ENCODE assay signal across 1 cellular context in the genomic region with DNA sequence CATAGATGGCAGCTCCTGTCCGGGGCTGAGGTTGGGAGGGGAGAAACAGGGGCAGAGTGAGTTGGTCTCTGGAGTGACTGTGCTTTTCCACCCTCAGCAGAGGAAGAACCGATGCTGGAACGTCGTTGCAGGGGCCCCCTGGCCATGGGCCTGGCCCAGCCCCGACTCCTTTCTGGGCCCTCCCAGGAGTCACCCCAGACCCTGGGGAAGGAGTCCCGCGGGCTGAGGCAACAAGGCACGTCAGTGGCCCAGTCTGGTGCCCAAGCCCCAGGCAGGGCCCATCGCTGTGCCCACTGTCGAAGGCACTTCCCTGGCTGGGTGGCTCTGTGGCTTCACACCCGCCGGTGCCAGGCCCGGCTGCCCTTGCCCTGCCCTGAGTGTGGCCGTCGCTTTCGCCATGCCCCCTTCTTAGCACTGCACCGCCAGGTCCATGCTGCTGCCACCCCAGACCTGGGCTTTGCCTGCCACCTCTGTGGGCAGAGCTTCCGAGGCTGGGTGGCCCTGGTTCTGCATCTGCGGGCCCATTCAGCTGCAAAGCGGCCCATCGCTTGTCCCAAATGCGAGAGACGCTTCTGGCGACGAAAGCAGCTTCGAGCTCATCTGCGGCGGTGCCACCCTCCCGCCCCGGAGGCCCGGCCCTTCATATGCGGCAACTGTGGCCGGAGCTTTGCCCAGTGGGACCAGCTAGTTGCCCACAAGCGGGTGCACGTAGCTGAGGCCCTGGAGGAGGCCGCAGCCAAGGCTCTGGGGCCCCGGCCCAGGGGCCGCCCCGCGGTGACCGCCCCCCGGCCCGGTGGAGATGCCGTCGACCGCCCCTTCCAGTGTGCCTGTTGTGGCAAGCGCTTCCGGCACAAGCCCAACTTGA.
TF ChIP-seq lines count a peak whose summit lies in the region.

No MANE protein-coding gene starts in this region.

TF ChIP-seq in SK-N-SH, 30 proteins besides CTCF, POLR2A, EP300 and RAD21 (continued from another document):
- TF ChIP-seq, protein P1, sequence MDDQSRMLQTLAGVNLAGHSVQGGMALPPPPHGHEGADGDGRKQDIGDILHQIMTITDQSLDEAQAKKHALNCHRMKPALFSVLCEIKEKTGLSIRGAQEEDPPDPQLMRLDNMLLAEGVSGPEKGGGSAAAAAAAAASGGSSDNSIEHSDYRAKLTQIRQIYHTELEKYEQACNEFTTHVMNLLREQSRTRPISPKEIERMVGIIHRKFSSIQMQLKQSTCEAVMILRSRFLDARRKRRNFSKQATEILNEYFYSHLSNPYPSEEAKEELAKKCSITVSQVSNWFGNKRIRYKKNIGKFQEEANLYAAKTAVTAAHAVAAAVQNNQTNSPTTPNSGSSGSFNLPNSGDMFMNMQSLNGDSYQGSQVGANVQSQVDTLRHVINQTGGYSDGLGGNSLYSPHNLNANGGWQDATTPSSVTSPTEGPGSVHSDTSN (IDR thresholded peaks at IDR 0.05): no peak
- TF ChIP-seq SMC3 (IDR thresholded peaks at IDR 0.05; ENCODE audit: low read depth, low read length): no peak
- TF ChIP-seq, protein P2, sequence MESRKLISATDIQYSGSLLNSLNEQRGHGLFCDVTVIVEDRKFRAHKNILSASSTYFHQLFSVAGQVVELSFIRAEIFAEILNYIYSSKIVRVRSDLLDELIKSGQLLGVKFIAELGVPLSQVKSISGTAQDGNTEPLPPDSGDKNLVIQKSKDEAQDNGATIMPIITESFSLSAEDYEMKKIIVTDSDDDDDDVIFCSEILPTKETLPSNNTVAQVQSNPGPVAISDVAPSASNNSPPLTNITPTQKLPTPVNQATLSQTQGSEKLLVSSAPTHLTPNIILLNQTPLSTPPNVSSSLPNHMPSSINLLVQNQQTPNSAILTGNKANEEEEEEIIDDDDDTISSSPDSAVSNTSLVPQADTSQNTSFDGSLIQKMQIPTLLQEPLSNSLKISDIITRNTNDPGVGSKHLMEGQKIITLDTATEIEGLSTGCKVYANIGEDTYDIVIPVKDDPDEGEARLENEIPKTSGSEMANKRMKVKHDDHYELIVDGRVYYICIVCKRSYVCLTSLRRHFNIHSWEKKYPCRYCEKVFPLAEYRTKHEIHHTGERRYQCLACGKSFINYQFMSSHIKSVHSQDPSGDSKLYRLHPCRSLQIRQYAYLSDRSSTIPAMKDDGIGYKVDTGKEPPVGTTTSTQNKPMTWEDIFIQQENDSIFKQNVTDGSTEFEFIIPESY (IDR thresholded peaks at IDR 0.05; ENCODE audit: borderline replicate concordance, low read depth): no peak
- TF ChIP-seq MXI1 (IDR thresholded peaks at IDR 0.05; ENCODE audit: low read depth, low read length): no peak
